In the genomic region with DNA sequence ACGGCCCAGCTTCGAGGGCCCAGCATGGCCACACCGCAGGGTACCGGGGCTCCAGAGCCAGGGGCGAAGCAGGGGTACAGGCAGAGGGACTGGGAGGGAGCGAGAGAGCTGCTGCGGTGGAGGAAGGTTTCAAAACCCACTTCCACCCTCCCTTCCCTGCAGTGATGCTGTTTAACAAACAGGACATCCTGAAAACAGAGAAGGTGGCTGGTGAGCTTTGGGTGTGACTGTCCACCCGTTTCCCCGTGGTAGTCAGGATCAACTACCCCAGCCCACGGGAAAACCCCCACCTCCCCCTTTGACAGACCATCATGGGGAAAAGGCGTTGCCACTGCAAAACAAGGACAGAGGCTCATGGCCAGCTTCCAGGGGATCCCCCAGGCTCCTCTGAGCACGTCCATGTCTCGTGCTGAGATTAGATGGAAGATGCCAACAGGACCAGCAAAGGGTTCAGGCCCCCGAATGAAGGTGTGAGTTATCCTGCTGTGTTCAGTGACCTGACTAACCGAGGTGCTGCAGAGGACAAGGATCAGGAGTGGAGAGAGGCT, we compare ENCODE assay signal across 18 cellular contexts. TPM values are rescaled to one million over a fixed set of nuclear protein-coding genes. Genes with fewer than 3 reads are reported as not detected.
A peak's percentile ranks its signal among the peaks of the same experiment; 100 is the strongest.
DNase-seq lines count a peak whose midpoint lies in the region; ATAC-seq and TF ChIP-seq lines count a peak whose summit lies in the region.
"Had no signal": no experiment of that assay in that cellular context is flagged by ENCODE, and none has a peak within 500 bp of the region (broad histone marks: within the 10 kb centered on the region; RNA-seq: fewer than 3 reads in every experiment).

No MANE protein-coding gene starts in this region.

- no peaks in the 10 kb centered on the region for H3K36me3 ChIP-seq in lower lobe of right lung
- H3K36me3 ChIP-seq in upper lobe of left lung = no peaks in the 10 kb centered on the region
- H3K36me3 ChIP-seq: pancreas, sigmoid colon had no signal

- no peak overlapping the region for H3K4me3 ChIP-seq in lower lobe of right lung
- H3K4me3 ChIP-seq in upper lobe of left lung = no peak overlapping the region
- H3K4me3 ChIP-seq: pancreas, sigmoid colon had no signal

- no peaks in the 10 kb centered on the region for H3K9me3 ChIP-seq in lower lobe of right lung
- H3K9me3 ChIP-seq in upper lobe of left lung = no peaks in the 10 kb centered on the region
- H3K9me3 ChIP-seq: pancreas, sigmoid colon had no signal

- no peak for DNase-seq in activated naive CD4-positive, alpha-beta T cell treated with anti-CD3 and anti-CD28 coated beads, Interleukin-2, amount 50 U/mL, for 72 hours (ENCODE audit: low spot score in 2 of 2)
- no peak for DNase-seq in activated naive CD4-positive, alpha-beta T cell (lab: John Stamatoyannopoulos, UW)
- DNase-seq in activated CD4-positive, alpha-beta memory T cell treated with anti-CD3 and anti-CD28 coated beads, Interleukin-2, amount 10 ng/mL, durations not matched to agents 7 days and 5 days = peak; percentile 41
- DNase-seq in lower lobe of right lung = no peak
- DNase-seq in upper lobe of left lung = no peak
- DNase-seq in Kasumi-1 (lab: John Stamatoyannopoulos, UW) = no peak
- DNase-seq: activated CD4-positive, alpha-beta T cell treated with anti-CD3 and anti-CD28 coated beads for 48 hours; cortex of kidney; left cardiac atrium; NCI-H187; NCI-H446 treated with DMSO at 0.1 percent for 48 hours; sigmoid colon; stimulated activated CD4-positive, alpha-beta T cell treated with anti-CD3 and anti-CD28 coated beads, Interleukin-1b, Interleukin-23, amount 100 ng/mL, for 48 hours; substantia nigra had no signal

- intact Hi-C loops in lower lobe of right lung (cut with DNase I) = no loop called here

- TF ChIP-seq EP300 in upper lobe of left lung (IDR thresholded peaks at IDR 0.05) = no peak

- WGBS in upper lobe of left lung, 2 donors = 29 to 35% methylated on average over 15 of the region's 15 CpGs

- H3K36me3 Mint-ChIP-seq in activated naive CD4-positive, alpha-beta T cell treated with anti-CD3 and anti-CD28 coated beads, Interleukin-2, amount 50 U/mL, for 72 hours = no peaks in the 10 kb centered on the region
- H3K36me3 Mint-ChIP-seq in activated CD4-positive, alpha-beta memory T cell treated with anti-CD3 and anti-CD28 coated beads, Interleukin-2, amount 10 ng/mL, durations not matched to agents 7 days and 5 days (ENCODE audit: low read depth) = no peaks in the 10 kb centered on the region

- H3K4me1 ChIP-seq in lower lobe of right lung (no peaks in the 10 kb centered on the region), upper lobe of left lung (peaks cover 0 to 8% (median 2%) of the 10 kb centered on the region in 4 donors)
- H3K4me1 ChIP-seq: pancreas, sigmoid colon had no signal

- peak overlapping the region; percentile 65 to 70 for H3K27ac Mint-ChIP-seq in activated naive CD4-positive, alpha-beta T cell treated with anti-CD3 and anti-CD28 coated beads, Interleukin-2, amount 50 U/mL, for 72 hours
- peak overlapping the region; percentile 85 for H3K27ac Mint-ChIP-seq in activated CD4-positive, alpha-beta memory T cell treated with anti-CD3 and anti-CD28 coated beads, Interleukin-2, amount 10 ng/mL, durations not matched to agents 7 days and 5 days

- TF ChIP-seq POLR2A in upper lobe of left lung (IDR thresholded peaks at IDR 0.05) (no peak), GM18505 (IDR thresholded peaks at IDR 0.05; ENCODE audit: borderline replicate concordance, extremely low read depth, insufficient read depth, insufficient read length) (no peak)

- no peak for TF ChIP-seq CTCF in lower lobe of right lung (IDR thresholded peaks at IDR 0.05)
- no peak for TF ChIP-seq CTCF in upper lobe of left lung (IDR thresholded peaks at IDR 0.05)

- CTCF ChIA-PET in activated CD4-positive, alpha-beta memory T cell treated with anti-CD3 and anti-CD28 coated beads, Interleukin-2, amount 10 ng/mL, durations not matched to agents 7 days and 5 days (lab: Charles Lee) = interaction anchor here (0.8 to 2.3 kb wide), 5 partner anchors 8 to 103 kb away, joined by 3 to 10 read pairs (median 5); no protein-coding TSS in a partner anchor

- H3K9me3 Mint-ChIP-seq in activated naive CD4-positive, alpha-beta T cell treated with anti-CD3 and anti-CD28 coated beads, Interleukin-2, amount 50 U/mL, for 72 hours = no peaks in the 10 kb centered on the region
- no peaks in the 10 kb centered on the region for H3K9me3 Mint-ChIP-seq in activated CD4-positive, alpha-beta memory T cell treated with anti-CD3 and anti-CD28 coated beads, Interleukin-2, amount 10 ng/mL, durations not matched to agents 7 days and 5 days

- POLR2A ChIA-PET in activated CD4-positive, alpha-beta memory T cell treated with anti-CD3 and anti-CD28 coated beads, Interleukin-2, amount 10 ng/mL, durations not matched to agents 7 days and 5 days (lab: Charles Lee) = interaction anchor here (1.3 to 3.3 kb wide), 4 partner anchors 13 to 34 kb away, joined by 4 to 17 read pairs (median 8); partner anchors contain the start of gene TMEM185B

- no peaks in the 10 kb centered on the region for H3K27me3 ChIP-seq in lower lobe of right lung (ENCODE audit: low read depth)
- no peaks in the 10 kb centered on the region for H3K27me3 ChIP-seq in upper lobe of left lung
- H3K27me3 ChIP-seq: pancreas, sigmoid colon had no signal

- ATAC-seq in activated naive CD4-positive, alpha-beta T cell treated with anti-CD3 and anti-CD28 coated beads, Interleukin-2, amount 50 U/mL, for 72 hours = peak; percentile 51 to 70
- ATAC-seq in lower lobe of right lung = peak in 1 of 2 donors; percentile 16
- ATAC-seq in upper lobe of left lung (ENCODE audit: low FRiP score in 2 of 2) = peak in 1 of 2 donors; percentile 52
- no peak for ATAC-seq in GM21447 (IDR thresholded peaks at IDR 0.05; ENCODE audit: unreplicated experiment)
- no peak for ATAC-seq in GM18505 (IDR thresholded peaks at IDR 0.05; ENCODE audit: unreplicated experiment)
- ATAC-seq: pancreas had no signal

- no peak overlapping the region for H3K4me3 Mint-ChIP-seq in activated CD4-positive, alpha-beta memory T cell treated with anti-CD3 and anti-CD28 coated beads, Interleukin-2, amount 10 ng/mL, durations not matched to agents 7 days and 5 days

- H3K27me3 Mint-ChIP-seq in activated CD4-positive, alpha-beta memory T cell treated with anti-CD3 and anti-CD28 coated beads, Interleukin-2, amount 10 ng/mL, durations not matched to agents 7 days and 5 days = no peaks in the 10 kb centered on the region

- H3K27ac ChIP-seq in lower lobe of right lung (peak overlapping the region; percentile 46), upper lobe of left lung (peak overlapping the region; percentile 27 to 74 (median 63))
- H3K27ac ChIP-seq: epithelial cell of prostate, pancreas, sigmoid colon had no signal

- H3K4me1 Mint-ChIP-seq in activated CD4-positive, alpha-beta memory T cell treated with anti-CD3 and anti-CD28 coated beads, Interleukin-2, amount 10 ng/mL, durations not matched to agents 7 days and 5 days = peaks cover 17% of the 10 kb centered on the region

RNA-seq across cellular contexts. Expression of gene TMEM185B, which starts 12.9 kb away (rescaled TPM):
- total RNA-seq in activated naive CD4-positive, alpha-beta T cell treated with anti-CD3 and anti-CD28 coated beads, Interleukin-2, amount 50 U/mL, for 72 hours = 10 to 100 TPM; 11.9 to 22.5 TPM
- total RNA-seq in activated CD4-positive, alpha-beta memory T cell treated with anti-CD3 and anti-CD28 coated beads, Interleukin-2, amount 10 ng/mL, durations not matched to agents 7 days and 5 days = 10 to 100 TPM; 19.2 to 21.8 TPM
- 22.2 TPM for total RNA-seq in lower lobe of right lung
- total RNA-seq in upper lobe of left lung = 10 to 100 TPM; 15.3 to 29.3 (median 25.5) TPM

RNA-seq across cellular contexts. Expression of gene RALB, which starts 42.3 kb away (rescaled TPM):
- 10 to 100 TPM; 25.9 to 66.7 TPM for total RNA-seq in activated naive CD4-positive, alpha-beta T cell treated with anti-CD3 and anti-CD28 coated beads, Interleukin-2, amount 50 U/mL, for 72 hours
- 10 to 100 TPM; 59.2 to 59.3 TPM for total RNA-seq in activated CD4-positive, alpha-beta memory T cell treated with anti-CD3 and anti-CD28 coated beads, Interleukin-2, amount 10 ng/mL, durations not matched to agents 7 days and 5 days
- total RNA-seq in lower lobe of right lung (65.8 TPM), upper lobe of left lung (10 to 100 TPM; 23.0 to 85.8 (median 46.5) TPM)

Comparison
In these comparisons a context has a peak if more than half of its experiments do, and no peak if none do; other contexts are left out.
1. ATAC-seq: peak in activated naive CD4-positive, alpha-beta T cell treated with anti-CD3 and anti-CD28 coated beads, Interleukin-2, amount 50 U/mL, for 72 hours (2 of 2); none in GM21447 (single experiment) and GM18505 (single experiment).